ENCODE assay signal across 1 cellular context in the genomic region with DNA sequence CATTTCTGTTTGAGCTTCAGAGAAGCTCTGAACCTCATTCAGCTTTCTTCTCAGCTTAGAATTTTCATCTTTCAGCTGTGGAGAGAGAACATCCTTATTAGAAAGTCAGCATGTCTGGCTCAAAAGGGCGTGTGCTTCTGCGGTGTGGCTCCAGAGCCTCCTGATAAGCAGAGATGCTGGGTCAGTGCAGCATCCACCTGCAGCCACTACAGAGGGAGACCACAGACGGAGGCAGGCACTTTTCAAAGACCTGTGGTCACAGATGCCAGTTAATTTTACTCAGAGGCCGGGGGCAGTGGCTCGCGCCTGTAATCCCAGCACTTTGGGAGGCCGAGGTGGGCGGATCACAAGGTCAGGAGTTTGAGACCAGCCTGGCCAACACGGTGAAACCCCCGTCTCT. TPM values are rescaled to one million over a fixed set of nuclear protein-coding genes. Genes with fewer than 3 reads are reported as not detected.
"Had no signal": no experiment of that assay in that cellular context is flagged by ENCODE, and none has a peak within 500 bp of the region (broad histone marks: within the 10 kb centered on the region; RNA-seq: fewer than 3 reads in every experiment).

No MANE protein-coding gene starts in this region.

RNA-seq across cellular contexts. Expression of a gene that starts 32.4 kb away (rescaled TPM):
- total RNA-seq: RPMI7951 had no signal
